ENCODE assay signal across 8 cellular contexts in the genomic region with DNA sequence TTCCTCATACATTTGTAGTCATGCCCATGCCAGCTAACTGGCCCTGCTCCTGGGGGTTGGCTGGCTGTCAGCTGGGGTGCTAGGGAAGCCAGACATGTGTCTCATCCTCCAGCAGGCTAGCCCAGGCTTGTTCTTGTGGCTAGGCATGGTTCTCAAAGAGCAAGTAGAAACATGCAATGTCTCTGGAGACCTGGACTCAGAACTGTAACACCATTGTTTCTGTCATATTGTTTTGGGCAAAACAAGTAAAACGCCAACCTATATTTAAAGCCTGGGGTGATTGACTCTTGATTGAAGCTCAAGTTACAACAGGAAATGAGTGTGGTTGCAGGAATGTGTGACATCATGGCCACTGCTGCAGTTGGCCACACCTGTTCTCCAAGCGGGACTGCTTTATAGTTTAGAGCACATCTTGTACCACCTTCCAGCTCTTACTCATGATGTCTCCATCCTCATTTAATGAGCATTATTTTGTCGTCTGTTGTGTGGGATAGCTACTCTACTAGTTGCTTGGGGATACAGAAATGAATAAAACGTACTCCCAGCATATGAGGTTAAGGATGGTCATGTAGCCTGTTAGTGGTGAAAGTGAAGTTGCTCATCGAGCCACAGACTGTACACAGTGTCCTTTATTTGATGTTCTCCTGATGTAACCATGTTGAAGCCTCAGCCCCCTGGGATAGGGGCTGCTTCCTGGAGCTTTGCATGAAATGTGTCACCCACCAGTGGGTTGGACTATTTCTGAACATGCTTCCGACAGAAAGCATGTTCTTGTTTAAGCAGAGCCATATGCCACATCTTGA.
DNase-seq lines count a peak whose midpoint lies in the region; ATAC-seq, FAIRE-seq and TF ChIP-seq lines count a peak whose summit lies in the region.

No MANE protein-coding gene starts in this region.

- no peak for TF ChIP-seq POLR2A in gastroesophageal sphincter (IDR thresholded peaks at IDR 0.05)

- peak; percentile 51 for DNase-seq in DMS79 (lab: John Stamatoyannopoulos, UW)
- DNase-seq in mammary epithelial cell, result peak; percentile 85
- no peak for DNase-seq in NOMO-1 treated with DMSO at 0.1 percent for 48 hours (lab: John Stamatoyannopoulos, UW; ENCODE audit: unreplicated experiment)
- DNase-seq in kidney, result no peak
- DNase-seq in GDM1 (lab: John Stamatoyannopoulos, UW), result no peak

- H3K9ac ChIP-seq in mammary epithelial cell (ENCODE audit: insufficient read depth, low read length), result no peak overlapping the region
- no peak overlapping the region for H3K9ac ChIP-seq in kidney (ENCODE audit: low read length in 2 of 2)

- no peak for TF ChIP-seq EP300 in gastroesophageal sphincter (IDR thresholded peaks at IDR 0.05)

- in situ Hi-C loops in mammary epithelial cell (cut with MboI; ENCODE audit: low sequenced_read_pairs in 2 of 2), result no loop called here

- H3K27me3 ChIP-seq in mammary epithelial cell (ENCODE audit: insufficient read depth, low read length) (no peaks in the 10 kb centered on the region), gastroesophageal sphincter (no peaks in the 10 kb centered on the region)

- H3K9me3 ChIP-seq in mammary epithelial cell (replicated peaks; ENCODE audit: insufficient read depth, low read length) (peaks cover 6% of the 10 kb centered on the region), gastroesophageal sphincter (peaks cover 0 to 7% (median 0%) of the 10 kb centered on the region in 3 donors), kidney (ENCODE audit: control insufficient read depth in 1 of 2, low read length in 2 of 2) (no peaks in the 10 kb centered on the region)

- H3K79me2 ChIP-seq in mammary epithelial cell (ENCODE audit: insufficient read depth, low read length), result no peaks in the 10 kb centered on the region

- ATAC-seq in GM21576 (IDR thresholded peaks at IDR 0.05; ENCODE audit: unreplicated experiment) (peak; percentile 70), HG03571 (IDR thresholded peaks at IDR 0.05; ENCODE audit: unreplicated experiment) (peak; percentile 77), gastroesophageal sphincter (no peak)

- H2AFZ ChIP-seq in mammary epithelial cell (ENCODE audit: low read depth, low read length), result peak overlapping the region; percentile 12

- WGBS in mammary epithelial cell (ENCODE audit: low coverage, missing lambda C conversion rate), result 22% methylated on average over 6 of the region's 6 CpGs
- WGBS in gastroesophageal sphincter (ENCODE audit: low coverage in 1 of 2), 2 donors, result 61 to 64% methylated on average over 5 to 6 of the region's 6 CpGs

- dilution Hi-C loops in mammary epithelial cell (cut with HindIII; ENCODE audit: low sequenced_read_pairs), result no loop called here

- peak overlapping the region; percentile 95 for H3K27ac ChIP-seq in mammary epithelial cell (ENCODE audit: insufficient read depth, low read depth, low read length)
- H3K27ac ChIP-seq in gastroesophageal sphincter, result no peak overlapping the region
- no peak overlapping the region for H3K27ac ChIP-seq in kidney (ENCODE audit: low read depth in 2 of 2, low read length in 2 of 2)

- no peak overlapping the region for H3K4me3 ChIP-seq in mammary epithelial cell (replicated peaks in 1 of 3; ENCODE audit: insufficient read depth in 1 of 3, low read depth in 2 of 3, low read length in 3 of 3)
- no peak overlapping the region for H3K4me3 ChIP-seq in gastroesophageal sphincter
- H3K4me3 ChIP-seq in kidney (ENCODE audit: low read length in 2 of 2), result no peak overlapping the region

- H3K4me1 ChIP-seq in mammary epithelial cell (ENCODE audit: insufficient read depth, low read length) (peaks cover 18% of the 10 kb centered on the region), gastroesophageal sphincter (no peaks in the 10 kb centered on the region), kidney (ENCODE audit: control insufficient read depth in 1 of 2, insufficient read depth in 1 of 2, low read depth in 1 of 2, low read length in 2 of 2) (no peaks in the 10 kb centered on the region)

- CTCF ChIA-PET in mammary epithelial cell (lab: Charles Lee; ENCODE audit: low non-redundant PET), result no interaction called here

- H3K36me3 ChIP-seq in mammary epithelial cell (ENCODE audit: insufficient read depth, low read length) (no peaks in the 10 kb centered on the region), gastroesophageal sphincter (no peaks in the 10 kb centered on the region), kidney (ENCODE audit: control insufficient read depth in 1 of 2, insufficient read depth in 2 of 2, low read length in 2 of 2) (no peaks in the 10 kb centered on the region)

- intact Hi-C loops in mammary epithelial cell (cut with micrococcal nuclease), result no loop called here
- intact Hi-C loops in kidney (cut with DNase I), result no loop called here

- no peak for FAIRE-seq in kidney (lab: Jason Lieb, UNC)

- TF ChIP-seq CTCF in mammary epithelial cell (conservative IDR thresholded peaks at IDR 0.05 in 1 of 2, IDR thresholded peaks at IDR 0.05 in 1 of 2; ENCODE audit: extremely low read depth in 1 of 2, insufficient read depth in 1 of 2, low read depth in 1 of 2, low read length in 2 of 2), result no peak
- no peak for TF ChIP-seq CTCF in gastroesophageal sphincter (IDR thresholded peaks at IDR 0.05)
- TF ChIP-seq CTCF in kidney (IDR thresholded peaks at IDR 0.05; ENCODE audit: borderline replicate concordance, extremely low read depth, insufficient read depth), result no peak

- TSS peak; percentile 78 for BruUV-seq in mammary epithelial cell (replicated peaks; lab: Mats Ljungman, UMichigan)

- H4K20me1 ChIP-seq in mammary epithelial cell (ENCODE audit: insufficient read depth, low read length), result no peaks in the 10 kb centered on the region

- no peak overlapping the region for H3K4me2 ChIP-seq in mammary epithelial cell (ENCODE audit: insufficient read depth, low read depth, low read length)

Comparison
In these comparisons a context has a peak if more than half of its experiments do, and no peak if none do; other contexts are left out.
1. DNase-seq: peak in DMS79 (single experiment) and mammary epithelial cell (single experiment); none in NOMO-1 treated with DMSO at 0.1 percent for 48 hours (single experiment), kidney (single experiment) and GDM1 (single experiment).